15 cellular contexts compared by ENCODE assay signal in the genomic region with DNA sequence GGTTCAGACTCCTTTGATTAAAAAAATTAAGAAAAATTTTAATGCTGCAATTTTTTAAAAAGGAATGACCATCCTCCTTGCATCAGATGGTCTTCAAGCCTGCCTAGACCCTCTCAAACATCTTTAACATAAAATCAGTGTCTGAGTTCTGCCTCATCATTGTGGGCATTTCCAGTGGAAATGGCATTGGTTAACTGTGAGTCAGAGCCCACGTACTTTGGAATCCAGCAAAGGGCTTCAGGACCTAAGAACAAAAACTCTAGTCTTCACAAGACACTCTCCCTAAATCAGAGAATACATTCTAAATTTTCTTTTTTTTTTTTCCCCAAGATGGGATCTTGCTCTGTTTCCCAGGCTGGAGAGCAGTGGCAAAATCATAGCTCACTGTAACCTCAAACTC. TPM values are rescaled to one million over a fixed set of nuclear protein-coding genes. Genes with fewer than 3 reads are reported as not detected.
DNase-seq lines count a peak whose midpoint lies in the region; ATAC-seq and TF ChIP-seq lines count a peak whose summit lies in the region.
"Had no signal": no experiment of that assay in that cellular context is flagged by ENCODE, and none has a peak within 500 bp of the region (broad histone marks: within the 10 kb centered on the region; RNA-seq: fewer than 3 reads in every experiment).

No MANE protein-coding gene starts in this region.

- H3K27me3 Mint-ChIP-seq in activated CD4-positive, alpha-beta T cell treated with anti-CD3 and anti-CD28 coated beads for 36 hours, result no peaks in the 10 kb centered on the region
- H3K27me3 Mint-ChIP-seq in chondrocyte (ENCODE audit: low read depth), result no peaks in the 10 kb centered on the region
- no peaks in the 10 kb centered on the region for H3K27me3 Mint-ChIP-seq in Calu3 (ENCODE audit: unreplicated experiment)

- POLR2A ChIA-PET in activated CD4-positive, alpha-beta T cell treated with anti-CD3 and anti-CD28 coated beads for 36 hours (lab: Charles Lee), result interaction anchor here (0.6 kb wide), 1 partner anchor 942 kb away, joined by 5 read pairs; no protein-coding TSS in a partner anchor
- POLR2A ChIA-PET in PC-9 (lab: Charles Lee; ENCODE audit: unreplicated experiment), result no interaction called here

- no peak overlapping the region for H3K4me3 ChIP-seq in PC-9
- H3K4me3 ChIP-seq in MG63, result no peak overlapping the region
- H3K4me3 ChIP-seq: gastroesophageal sphincter, upper lobe of left lung had no signal

- no peak overlapping the region for H3K4me2 ChIP-seq in PC-9

- H3K36me3 ChIP-seq in PC-9 (ENCODE audit: low read depth) (peaks cover 51% of the 10 kb centered on the region), MG63 (peaks cover 95% of the 10 kb centered on the region)

- H2AFZ ChIP-seq in PC-9, result no peak overlapping the region

- H3K9me2 ChIP-seq in PC-9 (ENCODE audit: insufficient read depth), result no peaks in the 10 kb centered on the region

- intact Hi-C loops in activated CD4-positive, alpha-beta T cell treated with anti-CD3 and anti-CD28 coated beads for 36 hours (cut with DNase I, micrococcal nuclease), result no loop called here
- intact Hi-C loops in PC-9 (cut with micrococcal nuclease; ENCODE audit: unreplicated experiment) (no loop called here), Calu3 (cut with micrococcal nuclease; ENCODE audit: unreplicated experiment) (no loop called here)

- peak; percentile 40 for ATAC-seq in activated CD4-positive, alpha-beta T cell treated with anti-CD3 and anti-CD28 coated beads for 36 hours
- ATAC-seq: gastroesophageal sphincter had no signal

- H3K27ac Mint-ChIP-seq in activated CD4-positive, alpha-beta T cell treated with anti-CD3 and anti-CD28 coated beads for 36 hours, result no peak overlapping the region
- H3K27ac Mint-ChIP-seq in chondrocyte (ENCODE audit: unreplicated experiment) (peak overlapping the region; percentile 84), Calu3 (ENCODE audit: unreplicated experiment) (no peak overlapping the region)

- no peaks in the 10 kb centered on the region for H3K4me1 ChIP-seq in PC-9 (replicated peaks; ENCODE audit: insufficient read depth)
- H3K4me1 ChIP-seq: upper lobe of left lung had no signal

- H3F3A ChIP-seq in PC-9 (ENCODE audit: insufficient read depth, low read depth), result peaks cover 83% of the 10 kb centered on the region

- peak overlapping the region; percentile 44 for H3K27ac ChIP-seq in PC-9
- H3K27ac ChIP-seq: 22Rv1, gastroesophageal sphincter, upper lobe of left lung had no signal

- no peaks in the 10 kb centered on the region for H3K27me3 ChIP-seq in PC-9 (ENCODE audit: insufficient read depth, low read depth)
- H3K27me3 ChIP-seq in MG63, result no peaks in the 10 kb centered on the region
- H3K27me3 ChIP-seq: gastroesophageal sphincter, upper lobe of left lung had no signal

- BruUV-seq in PC-9 (replicated peaks; lab: Mats Ljungman, UMichigan) (no TSS peak), Calu3 (replicated peaks; lab: Mats Ljungman, UMichigan) (no TSS peak)

- H3K9me3 Mint-ChIP-seq in activated CD4-positive, alpha-beta T cell treated with anti-CD3 and anti-CD28 coated beads for 36 hours (ENCODE audit: low read depth), result no peaks in the 10 kb centered on the region
- H3K9me3 Mint-ChIP-seq in chondrocyte (ENCODE audit: low read depth) (no peaks in the 10 kb centered on the region), Calu3 (ENCODE audit: low read depth, unreplicated experiment) (no peaks in the 10 kb centered on the region)

- H4K20me1 ChIP-seq in PC-9 (ENCODE audit: insufficient read depth), result peaks cover 11% of the 10 kb centered on the region; the same call in 1 of the 2 replicates

- H3K9me3 ChIP-seq in PC-9 (ENCODE audit: insufficient read depth, low read depth) (no peaks in the 10 kb centered on the region), MG63 (no peaks in the 10 kb centered on the region)
- H3K9me3 ChIP-seq: gastroesophageal sphincter, upper lobe of left lung had no signal

- peaks cover 36% of the 10 kb centered on the region for H3K4me1 Mint-ChIP-seq in activated CD4-positive, alpha-beta T cell treated with anti-CD3 and anti-CD28 coated beads for 36 hours
- H3K4me1 Mint-ChIP-seq in chondrocyte (ENCODE audit: low read depth) (peaks cover 13% of the 10 kb centered on the region), Calu3 (ENCODE audit: low read depth, unreplicated experiment) (peaks cover 4% of the 10 kb centered on the region)

- H3K79me2 ChIP-seq in PC-9 (ENCODE audit: low read depth), result peaks cover 33% of the 10 kb centered on the region

- CTCF ChIA-PET in activated CD4-positive, alpha-beta T cell treated with anti-CD3 and anti-CD28 coated beads for 36 hours (lab: Charles Lee), result interaction anchor here (0.8 to 1.4 kb wide), 5 partner anchors 15 to 162 kb away, joined by 3 to 7 read pairs (median 3); partner anchors contain the start of gene VDAC1
- CTCF ChIA-PET in PC-9 (lab: Charles Lee) (interaction anchor here (0.5 kb wide), 1 partner anchor 49 kb away, joined by 6 read pairs; no protein-coding TSS in a partner anchor), Calu3 (lab: Charles Lee) (no interaction called here)

- no peak overlapping the region for H3K4me3 Mint-ChIP-seq in activated CD4-positive, alpha-beta T cell treated with anti-CD3 and anti-CD28 coated beads for 36 hours
- H3K4me3 Mint-ChIP-seq in chondrocyte (ENCODE audit: unreplicated experiment) (no peak overlapping the region), Calu3 (ENCODE audit: low read depth, unreplicated experiment) (no peak overlapping the region)

- no peak for TF ChIP-seq CTCF in PC-9 (conservative IDR thresholded peaks at IDR 0.05)
- no peak for TF ChIP-seq CTCF in chondrocyte (IDR thresholded peaks at IDR 0.05)
- TF ChIP-seq CTCF in Calu3 (IDR thresholded peaks at IDR 0.05; ENCODE audit: unreplicated experiment), result no peak

- peaks cover 72% of the 10 kb centered on the region for H3K36me3 Mint-ChIP-seq in activated CD4-positive, alpha-beta T cell treated with anti-CD3 and anti-CD28 coated beads for 36 hours (ENCODE audit: low read depth)
- H3K36me3 Mint-ChIP-seq in chondrocyte (ENCODE audit: low read depth) (peaks cover 20% of the 10 kb centered on the region), Calu3 (ENCODE audit: insufficient read depth, unreplicated experiment) (peaks cover 83% of the 10 kb centered on the region)

- no peak for DNase-seq in activated CD4-positive, alpha-beta T cell treated with anti-CD3 and anti-CD28 coated beads for 36 hours
- no peak for DNase-seq in activated CD4-positive, alpha-beta T cell treated with anti-CD3 and anti-CD28 coated beads, Interleukin-2, amount 50 U/mL, for 1 hour
- no peak for DNase-seq in PC-9
- DNase-seq in chondrocyte (ENCODE audit: low spot score), result no peak
- peak; percentile 43 for DNase-seq in non-pigmented ciliary epithelial cell (ENCODE audit: low read depth)
- no peak for DNase-seq in MG63
- DNase-seq in Calu3, result no peak
- DNase-seq in islet precursor cell, result no peak
- DNase-seq: activated effector memory CD4-positive, alpha-beta T cell treated with anti-CD3 and anti-CD28 coated beads, Interleukin-2, amount 50 U/mL, for 16 hours; MM.1S; NCI-H748 treated with DMSO at 0.1 percent for 48 hours; stimulated activated CD4-positive, alpha-beta T cell treated with anti-CD3 and anti-CD28 coated beads, Interleukin-4, amount 100 ng/mL, for 1 hour; upper lobe of left lung had no signal

RNA-seq across cellular contexts. Expression of gene C5orf15, which starts 9.4 kb away (rescaled TPM):
- 10 to 100 TPM; 28.7 to 38.7 TPM for total RNA-seq in activated CD4-positive, alpha-beta T cell treated with anti-CD3 and anti-CD28 coated beads for 36 hours
- total RNA-seq in PC-9 (2021) (24.4 and 45.0 TPM in 2 replicates), chondrocyte (41.7 to 63.7 TPM (median 44.4 TPM) in 3 replicates), Calu3 (2022) (104 TPM in 2 replicates)
- total RNA-seq in MG63 (2014; rRNA removed; shearing (Covaris generic); ENCODE audit: low replicate concordance), result 96.2 and 153 TPM in 2 replicates

RNA-seq across cellular contexts. Expression of gene VDAC1, which starts 26.9 kb away (rescaled TPM):
- total RNA-seq in activated CD4-positive, alpha-beta T cell treated with anti-CD3 and anti-CD28 coated beads for 36 hours, result 100 to 1,000 TPM; 482 to 486 TPM
- total RNA-seq in PC-9 (2021) (157 and 228 TPM in 2 replicates), chondrocyte (138 to 173 TPM (median 143 TPM) in 3 replicates), Calu3 (2022) (377 and 410 TPM in 2 replicates)
- 680 and 772 TPM in 2 replicates for total RNA-seq in MG63 (2014; rRNA removed; shearing (Covaris generic); ENCODE audit: low replicate concordance)
